ENCODE assay signal across 9 cellular contexts in genomic region chr19:55467236-55468053, GRCh38. TPM values are rescaled to one million over a fixed set of nuclear protein-coding genes. Genes with fewer than 3 reads are reported as not detected.
DNase-seq lines count a peak whose midpoint lies in the region; ATAC-seq and TF ChIP-seq lines count a peak whose summit lies in the region.
"Had no signal": no experiment of that assay in that cellular context is flagged by ENCODE, and none has a peak within 500 bp of the region (broad histone marks: within the 10 kb centered on the region; RNA-seq: fewer than 3 reads in every experiment).

No MANE protein-coding gene starts in this region.

- no peaks in the 10 kb centered on the region for H3K27me3 ChIP-seq in CD4-positive, alpha-beta memory T cell (ENCODE audit: insufficient read depth, low read length)
- no peaks in the 10 kb centered on the region for H3K27me3 ChIP-seq in RWPE2 (ENCODE audit: insufficient read depth, poor library complexity, severe bottlenecking)
- H3K27me3 ChIP-seq in heart right ventricle: no peaks in the 10 kb centered on the region
- no peaks in the 10 kb centered on the region for H3K27me3 ChIP-seq in skeletal muscle satellite cell (ENCODE audit: control insufficient read depth, insufficient read depth, low read length)

- H3K27me3 Mint-ChIP-seq in CD4-positive, alpha-beta memory T cell: no peaks in the 10 kb centered on the region

- no peaks in the 10 kb centered on the region for H3K9me3 Mint-ChIP-seq in CD4-positive, alpha-beta memory T cell

- CTCF ChIA-PET in CD4-positive, alpha-beta memory T cell (lab: Charles Lee; ENCODE audit: partially characterized antibody): interaction anchor here (0.6 to 4.3 kb wide), 39 partner anchors 9 to 390 kb away, joined by 3 to 69 read pairs (median 4); partner anchors contain the start of genes FIZ1, NAT14, ZNF628 and ZNF784

- no peaks in the 10 kb centered on the region for H3K36me3 ChIP-seq in CD4-positive, alpha-beta memory T cell (ENCODE audit: insufficient read depth, low read length)
- H3K36me3 ChIP-seq in RWPE2 (ENCODE audit: low read depth): no peaks in the 10 kb centered on the region
- H3K36me3 ChIP-seq in heart right ventricle: no peaks in the 10 kb centered on the region
- H3K36me3 ChIP-seq in skeletal muscle satellite cell (ENCODE audit: insufficient read depth, low read length): no peaks in the 10 kb centered on the region

- peak overlapping the region in 3 of 7 donors; percentile 30 to 38 (median 34) for H3K27ac Mint-ChIP-seq in CD4-positive, alpha-beta memory T cell

- peaks cover 2% of the 10 kb centered on the region for H3K4me1 ChIP-seq in CD4-positive, alpha-beta memory T cell (ENCODE audit: insufficient read depth, low read length)
- H3K4me1 ChIP-seq in RWPE2 (ENCODE audit: insufficient read depth, poor library complexity, severe bottlenecking) (no peaks in the 10 kb centered on the region), heart right ventricle (peaks cover 0 to 13% (median 8%) of the 10 kb centered on the region in 9 donors), skeletal muscle satellite cell (ENCODE audit: control insufficient read depth, insufficient read depth, low read length) (peaks cover 12% of the 10 kb centered on the region)

- intact Hi-C loops in CD4-positive, alpha-beta memory T cell (cut with micrococcal nuclease): loop anchor here (1.0 to 2.0 kb wide), 2 partner anchors 36 to 163 kb away; no protein-coding TSS in a partner anchor
- intact Hi-C loops in heart right ventricle (cut with DNase I): loop anchor here (1.0 to 5.0 kb wide), 4 partner anchors 35 to 40 kb away; no protein-coding TSS in a partner anchor

- 30 to 33% methylated on average over 29 of the region's 29 CpGs for WGBS in heart right ventricle, 2 donors

- H3K4me3 Mint-ChIP-seq in CD4-positive, alpha-beta memory T cell: peak overlapping the region in 1 of 8 donors; percentile 36

- H3K4me2 ChIP-seq in skeletal muscle satellite cell (ENCODE audit: low read length): peak overlapping the region; percentile 32

- ATAC-seq in RWPE2 (ENCODE audit: low read depth): peak; percentile 75
- ATAC-seq in heart right ventricle: peak; percentile 77 to 96 (median 88)

- DNase-seq in CD4-positive, alpha-beta memory T cell: peak in 4 of 5 donors; percentile 52 to 61 (median 52)
- DNase-seq in HCEC 1CT (peak; percentile 68), RWPE2 (ENCODE audit: low spot score) (no peak), heart right ventricle (peak; percentile 57 to 80), NCI-H187 (lab: John Stamatoyannopoulos, UW) (no peak), NCI-H1694 treated with DMSO at 0.1 percent for 48 hours (lab: John Stamatoyannopoulos, UW) (no peak)
- DNase-seq in activated naive CD4-positive, alpha-beta T cell treated with Interleukin-2 at 50 U/mL for 16 hours: peak; percentile 73

- no peak overlapping the region for H3K4me3 ChIP-seq in CD4-positive, alpha-beta memory T cell (ENCODE audit: low read length in 2 of 2)
- H3K4me3 ChIP-seq in RWPE2 (ENCODE audit: severe bottlenecking) (no peak overlapping the region), heart right ventricle (no peak overlapping the region), skeletal muscle satellite cell (ENCODE audit: low read length) (no peak overlapping the region)

- no peaks in the 10 kb centered on the region for H3K9me3 ChIP-seq in CD4-positive, alpha-beta memory T cell (ENCODE audit: control insufficient read depth in 1 of 2, low read length in 2 of 2)
- H3K9me3 ChIP-seq in RWPE2 (ENCODE audit: severe bottlenecking): no peaks in the 10 kb centered on the region
- no peaks in the 10 kb centered on the region for H3K9me3 ChIP-seq in heart right ventricle
- H3K9me3 ChIP-seq in skeletal muscle satellite cell (replicated peaks; ENCODE audit: low read length): no peaks in the 10 kb centered on the region

- TF ChIP-seq CTCF in RWPE2 (IDR thresholded peaks at IDR 0.05; ENCODE audit: poor library complexity, severe bottlenecking): peak; percentile 97
- TF ChIP-seq CTCF in heart right ventricle (IDR thresholded peaks at IDR 0.05): peak; percentile 99 to 100 (median 99)

- H3K9ac ChIP-seq in skeletal muscle satellite cell (ENCODE audit: low read depth, low read length): no peak overlapping the region

- no peaks in the 10 kb centered on the region for H3K36me3 Mint-ChIP-seq in CD4-positive, alpha-beta memory T cell

- no peak overlapping the region for H3K27ac ChIP-seq in CD4-positive, alpha-beta memory T cell (ENCODE audit: low read depth, low read length)
- H3K27ac ChIP-seq in RWPE2 (ENCODE audit: poor library complexity, severe bottlenecking): no peak overlapping the region
- peak overlapping the region in 1 of 10 donors; percentile 15 for H3K27ac ChIP-seq in heart right ventricle

- peaks cover 2 to 7% (median 4%) of the 10 kb centered on the region in 4 donors for H3K4me1 Mint-ChIP-seq in CD4-positive, alpha-beta memory T cell

- POLR2A ChIA-PET in CD4-positive, alpha-beta memory T cell (lab: Charles Lee; ENCODE audit: partially characterized antibody): interaction anchor here (0.8 to 2.1 kb wide), 5 partner anchors 9 to 165 kb away, joined by 3 to 13 read pairs (median 4); partner anchors contain the start of genes FIZ1 and ZNF628

RNA-seq across cellular contexts. Expression of gene C19orf85, which starts 2.9 kb away (rescaled TPM):
- not detected for total RNA-seq in CD4-positive, alpha-beta memory T cell
- not detected for polyA plus RNA-seq in CD4-positive, alpha-beta memory T cell
- total RNA-seq in heart right ventricle: not detected
- polyA plus RNA-seq in heart right ventricle: not detected
- total RNA-seq in skeletal muscle satellite cell (2012; rRNA removed): not detected in 2 replicates
- total RNA-seq: skeletal muscle tissue had no signal

RNA-seq across cellular contexts. Expression of gene ISOC2, which starts 6.0 kb away (rescaled TPM):
- total RNA-seq in CD4-positive, alpha-beta memory T cell: 10 to 100 TPM in 1 of 2 experiments, 1 to 10 TPM in 1; 9.9 to 13.7 TPM
- 10 to 100 TPM; 24.7 to 29.4 TPM for polyA plus RNA-seq in CD4-positive, alpha-beta memory T cell
- 10 to 100 TPM; 42.5 to 69.8 (median 48.3) TPM for total RNA-seq in heart right ventricle
- 100 to 1,000 TPM in 1 of 2 donors, 10 to 100 TPM in 1; 88.7 to 117 TPM for polyA plus RNA-seq in heart right ventricle
- total RNA-seq in skeletal muscle satellite cell (2012; rRNA removed): 86.7 and 97.9 TPM in 2 replicates

RNA-seq across cellular contexts. Expression of gene ZNF628, which starts 9.0 kb away (rescaled TPM):
- 1 to 10 TPM; 8.1 to 9.1 TPM for total RNA-seq in CD4-positive, alpha-beta memory T cell
- polyA plus RNA-seq in CD4-positive, alpha-beta memory T cell: under 1 TPM in 1 of 2 donors, not detected in 1; 0.47 TPM
- 1 to 10 TPM; 2.5 to 7.8 (median 4.3) TPM for total RNA-seq in heart right ventricle
- polyA plus RNA-seq in heart right ventricle: 1 to 10 TPM; 4.9 to 7.5 TPM
- total RNA-seq in skeletal muscle satellite cell (2012; rRNA removed): 0.66 and 2.0 TPM in 2 replicates

RNA-seq across cellular contexts. Expression of gene NAT14, which starts 17.5 kb away (rescaled TPM):
- total RNA-seq in CD4-positive, alpha-beta memory T cell: 1 to 10 TPM; 2.7 to 3.1 TPM
- polyA plus RNA-seq in CD4-positive, alpha-beta memory T cell: 1 to 10 TPM; 2.6 to 3.2 TPM
- total RNA-seq in heart right ventricle: 1 to 10 TPM; 5.8 to 9.9 (median 6.8) TPM
- polyA plus RNA-seq in heart right ventricle: 10 to 100 TPM in 1 of 2 donors, 1 to 10 TPM in 1; 9.0 to 16.4 TPM
- total RNA-seq in skeletal muscle satellite cell (2012; rRNA removed): 10.0 and 10.9 TPM in 2 replicates

RNA-seq across cellular contexts. Expression of gene SSC5D, which starts 20.8 kb away (rescaled TPM):
- total RNA-seq in CD4-positive, alpha-beta memory T cell: under 1 TPM; 0.20 to 0.36 TPM
- not detected for polyA plus RNA-seq in CD4-positive, alpha-beta memory T cell
- total RNA-seq in heart right ventricle: 1 to 10 TPM; 2.0 to 6.5 (median 4.0) TPM
- 1 to 10 TPM in 1 of 2 donors, under 1 TPM in 1; 0.72 to 2.8 TPM for polyA plus RNA-seq in heart right ventricle
- total RNA-seq in skeletal muscle satellite cell (2012; rRNA removed): 11.9 and 24.2 TPM in 2 replicates

Comparison
In these comparisons a context has a peak if more than half of its experiments do, and no peak if none do; other contexts are left out.
1. DNase-seq: peak in CD4-positive, alpha-beta memory T cell (4 of 5), HCEC 1CT (single experiment), activated naive CD4-positive, alpha-beta T cell treated with Interleukin-2 at 50 U/mL for 16 hours (single experiment) and heart right ventricle (2 of 2); none in RWPE2 (single experiment), NCI-H187 (0 of 2) and NCI-H1694 treated with DMSO at 0.1 percent for 48 hours (single experiment).